ENCODE assay signal across 9 cellular contexts in genomic region chr1:144560057-144560716, GRCh38. TPM values are rescaled to one million over a fixed set of nuclear protein-coding genes. Genes with fewer than 3 reads are reported as not detected.
DNase-seq lines count a peak whose midpoint lies in the region; ATAC-seq and TF ChIP-seq lines count a peak whose summit lies in the region.
"Not testable (repeated sequence)": the region's sequence is repeated elsewhere in the genome, so short reads cannot be mapped to it uniquely, and the experiment has no call there.
"Had no signal": no experiment of that assay in that cellular context is flagged by ENCODE, and none has a peak within 500 bp of the region (broad histone marks: within the 10 kb centered on the region; RNA-seq: fewer than 3 reads in every experiment).

No MANE protein-coding gene starts in this region.

- POLR2A ChIA-PET in T-cell (lab: Charles Lee), result not testable (repeated sequence)

- not testable (repeated sequence) for H3K27me3 Mint-ChIP-seq in CD4-positive, CD25-positive, alpha-beta regulatory T cell; T-cell; activated naive CD4-positive, alpha-beta T cell treated with anti-CD3 and anti-CD28 coated beads, Interleukin-2, amount 10 ng/mL, durations not matched to agents 7 days and 5 days

- H3K4me3 Mint-ChIP-seq in CD4-positive, CD25-positive, alpha-beta regulatory T cell, result peak overlapping the region; percentile 63 to 93 (median 83)
- peak overlapping the region; percentile 56 to 83 (median 60) for H3K4me3 Mint-ChIP-seq in T-cell
- H3K4me3 Mint-ChIP-seq in activated naive CD4-positive, alpha-beta T cell treated with anti-CD3 and anti-CD28 coated beads, Interleukin-2, amount 10 ng/mL, durations not matched to agents 7 days and 5 days, result peak overlapping the region; percentile 31

- H3K4me1 Mint-ChIP-seq in CD4-positive, CD25-positive, alpha-beta regulatory T cell, result peaks cover 0 to 11% (median 4%) of the 10 kb centered on the region in 4 donors
- H3K4me1 Mint-ChIP-seq in T-cell, result peaks cover 5 to 11% (median 7%) of the 10 kb centered on the region in 3 donors
- peaks cover 19% of the 10 kb centered on the region for H3K4me1 Mint-ChIP-seq in activated naive CD4-positive, alpha-beta T cell treated with anti-CD3 and anti-CD28 coated beads, Interleukin-2, amount 10 ng/mL, durations not matched to agents 7 days and 5 days

- not testable (repeated sequence) for H3K36me3 ChIP-seq in CD4-positive, CD25-positive, alpha-beta regulatory T cell (ENCODE audit: control insufficient read depth, insufficient read depth, low read length); left ventricle myocardium inferior

- not testable (repeated sequence) for H3K9me3 Mint-ChIP-seq in CD4-positive, CD25-positive, alpha-beta regulatory T cell; T-cell; activated naive CD4-positive, alpha-beta T cell treated with anti-CD3 and anti-CD28 coated beads, Interleukin-2, amount 10 ng/mL, durations not matched to agents 7 days and 5 days

- peak overlapping the region; percentile 81 for H3K27ac ChIP-seq in CD4-positive, CD25-positive, alpha-beta regulatory T cell (ENCODE audit: insufficient read depth, low read length, poor library complexity, severe bottlenecking)
- peak overlapping the region; percentile 66 for H3K27ac ChIP-seq in left ventricle myocardium inferior (replicated peaks)

- not testable (repeated sequence) for H3K9me3 ChIP-seq in CD4-positive, CD25-positive, alpha-beta regulatory T cell (ENCODE audit: control insufficient read depth in 2 of 2, low read length in 2 of 2); left ventricle myocardium inferior (replicated peaks)

- not testable (repeated sequence) for H3K4me3 ChIP-seq in CD4-positive, CD25-positive, alpha-beta regulatory T cell (ENCODE audit: low read depth, low read length)
- peak overlapping the region; percentile 53 for H3K4me3 ChIP-seq in left ventricle myocardium inferior

- TF ChIP-seq CTCF in left ventricle myocardium inferior (IDR thresholded peaks at IDR 0.05; ENCODE audit: borderline replicate concordance), result not testable (repeated sequence)

- not testable (repeated sequence) for H3K36me3 Mint-ChIP-seq in CD4-positive, CD25-positive, alpha-beta regulatory T cell; T-cell; activated naive CD4-positive, alpha-beta T cell treated with anti-CD3 and anti-CD28 coated beads, Interleukin-2, amount 10 ng/mL, durations not matched to agents 7 days and 5 days

- not testable (repeated sequence) for H3K4me1 ChIP-seq in CD4-positive, CD25-positive, alpha-beta regulatory T cell (ENCODE audit: control insufficient read depth, insufficient read depth, low read length, poor library complexity, severe bottlenecking); left ventricle myocardium inferior

- DNase-seq in CD4-positive, CD25-positive, alpha-beta regulatory T cell, result peak in 1 of 3 donors; percentile 9
- DNase-seq in T-cell, result peak in 8 of 34 experiments; percentile 4 to 28 (median 16)
- DNase-seq in activated naive CD4-positive, alpha-beta T cell treated with anti-CD3 and anti-CD28 coated beads, Interleukin-2, amount 10 ng/mL, durations not matched to agents 7 days and 5 days, result peak; percentile 54
- not testable (repeated sequence) for DNase-seq in left ventricle myocardium inferior
- peak; percentile 29 for DNase-seq in stimulated activated CD4-positive, alpha-beta T cell treated with anti-CD3 and anti-CD28 coated beads, Interleukin-12 subunit alpha, Interleukin-12 subunit beta, amount 100 ng/mL, for 4 hours

- not testable (repeated sequence) for H3K27me3 ChIP-seq in CD4-positive, CD25-positive, alpha-beta regulatory T cell (ENCODE audit: control insufficient read depth, insufficient read depth, low read length)
- H3K27me3 ChIP-seq in left ventricle myocardium inferior (ENCODE audit: low read depth), result peaks cover 21% of the 10 kb centered on the region

- intact Hi-C loops in left ventricle myocardium inferior (cut with micrococcal nuclease), result not testable (repeated sequence)

- peak overlapping the region; percentile 98 to 99 (median 99) for H3K27ac Mint-ChIP-seq in CD4-positive, CD25-positive, alpha-beta regulatory T cell
- peak overlapping the region; percentile 99 for H3K27ac Mint-ChIP-seq in T-cell
- H3K27ac Mint-ChIP-seq in activated naive CD4-positive, alpha-beta T cell treated with anti-CD3 and anti-CD28 coated beads, Interleukin-2, amount 10 ng/mL, durations not matched to agents 7 days and 5 days, result peak overlapping the region; percentile 99

- ATAC-seq in CD4-positive, CD25-positive, alpha-beta regulatory T cell (ENCODE audit: low read depth in 2 of 2), result peak; percentile 81 to 86
- ATAC-seq in GM19372 (IDR thresholded peaks at IDR 0.05; ENCODE audit: low read depth, unreplicated experiment), result peak; percentile 90
- peak; percentile 79 for ATAC-seq in HG02763 (IDR thresholded peaks at IDR 0.05; ENCODE audit: unreplicated experiment)
- peak; percentile 95 for ATAC-seq in HG03565 (IDR thresholded peaks at IDR 0.05; ENCODE audit: unreplicated experiment)
- peak; percentile 67 to 80 (median 74) for ATAC-seq in T-cell (replicated peaks in 1 of 4)

- CTCF ChIA-PET in T-cell (lab: Charles Lee), result interaction anchor here in 1 of 2 donors (0.6 kb wide), 1 partner anchor 14 kb away, joined by 3 read pairs; no protein-coding TSS in a partner anchor
- CTCF ChIA-PET in activated naive CD4-positive, alpha-beta T cell treated with anti-CD3 and anti-CD28 coated beads, Interleukin-2, amount 10 ng/mL, durations not matched to agents 7 days and 5 days (lab: Charles Lee), result not testable (repeated sequence)

RNA-seq across cellular contexts. Expression of gene PPIAL4F, which starts 32.5 kb away (rescaled TPM):
- not detected for total RNA-seq in CD4-positive, CD25-positive, alpha-beta regulatory T cell
- not detected for polyA plus RNA-seq in CD4-positive, CD25-positive, alpha-beta regulatory T cell
- total RNA-seq in T-cell, result under 1 TPM in 1 of 5 donors, not detected in 4; 0.62 TPM
- not detected for total RNA-seq in left ventricle myocardium inferior
- total RNA-seq: prostate gland had no signal

Comparison
In these comparisons a context has a peak if more than half of its experiments do, and no peak if none do; other contexts are left out.
1. H3K4me3 Mint-ChIP-seq: peak in every context shown above with its lines; median percentile 83 in CD4-positive, CD25-positive, alpha-beta regulatory T cell; 60 in T-cell; 31 in activated naive CD4-positive, alpha-beta T cell treated with anti-CD3 and anti-CD28 coated beads, Interleukin-2, amount 10 ng/mL, durations not matched to agents 7 days and 5 days.